ENCODE assay signal across 9 cellular contexts in genomic region chr10:131310054-131310903, GRCh38. TPM values are rescaled to one million over a fixed set of nuclear protein-coding genes. Genes with fewer than 3 reads are reported as not detected.
A peak's percentile ranks its signal among the peaks of the same experiment; 100 is the strongest.
DNase-seq lines count a peak whose midpoint lies in the region; ATAC-seq and TF ChIP-seq lines count a peak whose summit lies in the region.
"Had no signal": no experiment of that assay in that cellular context is flagged by ENCODE, and none has a peak within 500 bp of the region (broad histone marks: within the 10 kb centered on the region; RNA-seq: fewer than 3 reads in every experiment).

No MANE protein-coding gene starts in this region.

- no peaks in the 10 kb centered on the region for H3K79me2 ChIP-seq in DND-41 (ENCODE audit: insufficient read depth, low read length)

- H3K9me3 ChIP-seq in DND-41 (ENCODE audit: insufficient read depth, low read length, severe bottlenecking) (no peaks in the 10 kb centered on the region), body of pancreas (no peaks in the 10 kb centered on the region)
- H3K9me3 ChIP-seq: neutrophil had no signal

- H3K4me3 ChIP-seq in DND-41 (ENCODE audit: low read depth in 1 of 2, low read length in 2 of 2) (no peak overlapping the region), body of pancreas (no peak overlapping the region)

- H3K27me3 ChIP-seq in DND-41 (ENCODE audit: insufficient read depth, low read length, poor library complexity) = no peaks in the 10 kb centered on the region
- peaks cover 0 to 5% of the 10 kb centered on the region in 2 donors for H3K27me3 ChIP-seq in body of pancreas

- TF ChIP-seq POLR2A in body of pancreas (IDR thresholded peaks at IDR 0.05) = no peak

- no peak overlapping the region for H3K4me2 ChIP-seq in DND-41 (ENCODE audit: insufficient read depth, low read length)

- H3K36me3 ChIP-seq in DND-41 (ENCODE audit: insufficient read depth, low read length) = no peaks in the 10 kb centered on the region
- no peaks in the 10 kb centered on the region for H3K36me3 ChIP-seq in body of pancreas (replicated peaks in 1 of 2; ENCODE audit: insufficient read depth in 1 of 2, low read depth in 2 of 2)
- H3K36me3 ChIP-seq: neutrophil had no signal

- no peaks in the 10 kb centered on the region for H4K20me1 ChIP-seq in DND-41 (ENCODE audit: insufficient read depth, low read length)

- H3K27me3 Mint-ChIP-seq in IgD-negative memory B cell = peaks cover 32% of the 10 kb centered on the region
- H3K27me3 Mint-ChIP-seq in naive thymus-derived CD8-positive, alpha-beta T cell = peaks cover 35 to 54% (median 50%) of the 10 kb centered on the region in 5 donors
- peaks cover 39% of the 10 kb centered on the region for H3K27me3 Mint-ChIP-seq in activated T-helper 1 cell treated with anti-CD3 and anti-CD28 coated beads, Interleukin-12 subunit alpha, Interleukin-12 subunit beta, Interleukin-2, Interleukin-4 antibody, amounts not matched to agents 30 ng/mL and 10 ng/mL and 1 ng/mL, durations not matched to agents 14 hours and 24 hours and 36 hours (ENCODE audit: insufficient read depth)

- peaks cover 0 to 5% (median 4%) of the 10 kb centered on the region in 3 donors for H3K4me1 Mint-ChIP-seq in IgD-negative memory B cell
- peaks cover 0 to 9% (median 4%) of the 10 kb centered on the region in 4 donors for H3K4me1 Mint-ChIP-seq in naive thymus-derived CD8-positive, alpha-beta T cell
- no peaks in the 10 kb centered on the region for H3K4me1 Mint-ChIP-seq in activated T-helper 1 cell treated with anti-CD3 and anti-CD28 coated beads, Interleukin-12 subunit alpha, Interleukin-12 subunit beta, Interleukin-2, Interleukin-4 antibody, amounts not matched to agents 30 ng/mL and 10 ng/mL and 1 ng/mL, durations not matched to agents 14 hours and 24 hours and 36 hours (ENCODE audit: low read depth)

- no peaks in the 10 kb centered on the region for H3K4me1 ChIP-seq in DND-41 (ENCODE audit: insufficient read depth, low read length)
- peaks cover 18% of the 10 kb centered on the region for H3K4me1 ChIP-seq in body of pancreas

- intact Hi-C loops in body of pancreas (cut with DNase I) = no loop called here
- intact Hi-C loops in activated T-helper 1 cell treated with anti-CD3 and anti-CD28 coated beads, Interleukin-12 subunit alpha, Interleukin-12 subunit beta, Interleukin-2, Interleukin-4 antibody, amounts not matched to agents 30 ng/mL and 10 ng/mL and 1 ng/mL, durations not matched to agents 14 hours and 24 hours and 36 hours (cut with micrococcal nuclease) = no loop called here

- peak overlapping the region in 3 of 4 donors; percentile 16 to 74 (median 36) for H3K4me3 Mint-ChIP-seq in IgD-negative memory B cell
- H3K4me3 Mint-ChIP-seq in naive thymus-derived CD8-positive, alpha-beta T cell = peak overlapping the region in 9 of 10 donors; percentile 32 to 73 (median 60)
- no peak overlapping the region for H3K4me3 Mint-ChIP-seq in activated T-helper 1 cell treated with anti-CD3 and anti-CD28 coated beads, Interleukin-12 subunit alpha, Interleukin-12 subunit beta, Interleukin-2, Interleukin-4 antibody, amounts not matched to agents 30 ng/mL and 10 ng/mL and 1 ng/mL, durations not matched to agents 14 hours and 24 hours and 36 hours

- TF ChIP-seq CTCF in DND-41 (IDR thresholded peaks at IDR 0.05; ENCODE audit: borderline replicate concordance, extremely low read depth, low read length, poor library complexity, severe bottlenecking) (peak; percentile 22), body of pancreas (IDR thresholded peaks at IDR 0.05) (peak in 5 of 7 experiments; percentile 5 to 29 (median 21))

- H3K27ac ChIP-seq in DND-41 (ENCODE audit: low read length) (no peak overlapping the region), body of pancreas (no peak overlapping the region)
- H3K27ac ChIP-seq: neutrophil had no signal

- H3K9me3 Mint-ChIP-seq in IgD-negative memory B cell = peaks cover 0 to 3% (median 0%) of the 10 kb centered on the region in 3 donors
- peaks cover 0 to 5% (median 0%) of the 10 kb centered on the region in 9 donors for H3K9me3 Mint-ChIP-seq in naive thymus-derived CD8-positive, alpha-beta T cell
- H3K9me3 Mint-ChIP-seq in activated T-helper 1 cell treated with anti-CD3 and anti-CD28 coated beads, Interleukin-12 subunit alpha, Interleukin-12 subunit beta, Interleukin-2, Interleukin-4 antibody, amounts not matched to agents 30 ng/mL and 10 ng/mL and 1 ng/mL, durations not matched to agents 14 hours and 24 hours and 36 hours = no peaks in the 10 kb centered on the region

- H3K27ac Mint-ChIP-seq in IgD-negative memory B cell = no peak overlapping the region
- peak overlapping the region in 1 of 10 donors; percentile 0 for H3K27ac Mint-ChIP-seq in naive thymus-derived CD8-positive, alpha-beta T cell
- no peak overlapping the region for H3K27ac Mint-ChIP-seq in activated T-helper 1 cell treated with anti-CD3 and anti-CD28 coated beads, Interleukin-12 subunit alpha, Interleukin-12 subunit beta, Interleukin-2, Interleukin-4 antibody, amounts not matched to agents 30 ng/mL and 10 ng/mL and 1 ng/mL, durations not matched to agents 14 hours and 24 hours and 36 hours

- no peak overlapping the region for H2AFZ ChIP-seq in DND-41 (ENCODE audit: low read depth, low read length)

- no peak for DNase-seq in DND-41
- no peak for DNase-seq in body of pancreas
- DNase-seq in naive thymus-derived CD8-positive, alpha-beta T cell = no peak
- no peak for DNase-seq in activated T-helper 1 cell treated with anti-CD3 and anti-CD28 coated beads, Interleukin-12 subunit alpha, Interleukin-12 subunit beta, Interleukin-2, Interleukin-4 antibody, amounts not matched to agents 30 ng/mL and 10 ng/mL and 1 ng/mL, durations not matched to agents 14 hours and 24 hours and 36 hours (ENCODE audit: low spot score)
- DNase-seq in activated effector memory CD4-positive, alpha-beta T cell treated with anti-CD3 and anti-CD28 coated beads, Interleukin-2, amount 50 U/mL, for 16 hours = no peak
- DNase-seq in cerebellar nuclear complex (lab: John Stamatoyannopoulos, UW) = no peak
- DNase-seq: NK-92 treated with Interleukin-12 subunit alpha and Interleukin-12 subunit beta, amount 100 ng/mL, for 24 hours had no signal

- no peak overlapping the region for H3K9ac ChIP-seq in DND-41 (ENCODE audit: low read depth, low read length)

- 5 to 6% methylated on average over 12 to 13 of the region's 13 CpGs for WGBS in body of pancreas, 2 donors

- ATAC-seq in DND-41 (ENCODE audit: insufficient read depth, low read depth) (no peak), body of pancreas (no peak)
- ATAC-seq in naive thymus-derived CD8-positive, alpha-beta T cell = no peak

- H3K36me3 Mint-ChIP-seq in IgD-negative memory B cell = peaks cover 2% of the 10 kb centered on the region
- peaks cover 0 to 3% (median 0%) of the 10 kb centered on the region in 3 donors for H3K36me3 Mint-ChIP-seq in naive thymus-derived CD8-positive, alpha-beta T cell
- H3K36me3 Mint-ChIP-seq in activated T-helper 1 cell treated with anti-CD3 and anti-CD28 coated beads, Interleukin-12 subunit alpha, Interleukin-12 subunit beta, Interleukin-2, Interleukin-4 antibody, amounts not matched to agents 30 ng/mL and 10 ng/mL and 1 ng/mL, durations not matched to agents 14 hours and 24 hours and 36 hours (ENCODE audit: low read depth) = no peaks in the 10 kb centered on the region

- POLR2A ChIA-PET in naive thymus-derived CD8-positive, alpha-beta T cell (lab: Charles Lee) = no interaction called here

RNA-seq across cellular contexts. Expression of gene TCERG1L, which starts 1.2 kb away (rescaled TPM):
- polyA plus RNA-seq in IgD-negative memory B cell = not detected
- 1 to 10 TPM; 4.0 to 4.2 TPM for total RNA-seq in body of pancreas
- under 1 TPM in 1 of 2 experiments, not detected in 1; 0.14 TPM for total RNA-seq in naive thymus-derived CD8-positive, alpha-beta T cell
- polyA plus RNA-seq in naive thymus-derived CD8-positive, alpha-beta T cell = under 1 TPM in 1 of 3 donors, not detected in 2; 0.27 TPM
- 0.05 and 0.12 TPM in 2 replicates for total RNA-seq in activated T-helper 1 cell treated with anti-CD3 and anti-CD28 coated beads, Interleukin-12 subunit alpha, Interleukin-12 subunit beta, Interleukin-2, Interleukin-4 antibody, amounts not matched to agents 30 ng/mL and 10 ng/mL and 1 ng/mL, durations not matched to agents 14 hours and 24 hours and 36 hours
